In the genomic region with DNA sequence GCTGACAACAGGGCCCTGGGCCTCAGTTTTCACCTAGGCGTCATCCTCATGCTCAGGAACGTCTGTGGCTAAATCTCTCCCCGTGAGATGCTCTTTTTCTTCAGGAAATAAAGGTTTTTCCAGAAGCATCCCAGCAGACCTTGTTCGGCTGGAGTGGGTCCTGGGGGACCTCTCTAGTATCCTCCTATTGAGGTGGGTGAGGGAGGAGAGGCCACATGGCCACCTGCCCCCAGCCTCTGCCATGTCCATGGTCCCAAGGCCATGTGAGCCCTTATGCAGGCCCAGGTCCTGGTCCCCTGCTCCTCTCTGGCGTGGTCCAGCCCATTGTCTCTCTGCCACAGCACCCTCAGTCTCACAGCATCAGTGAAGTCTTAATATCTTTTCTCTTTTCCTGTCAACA, we compare ENCODE assay signal across 23 cellular contexts.
"Had no signal": no experiment of that assay in that cellular context is flagged by ENCODE, and none has a peak within 500 bp of the region (broad histone marks: within the 10 kb centered on the region; RNA-seq: fewer than 3 reads in every experiment).

No MANE protein-coding gene starts in this region.

- DNase-seq: effector CD4-positive, alpha-beta T cell; endodermal cell; erythroblast; foreskin keratinocyte; immature natural killer cell; left cardiac atrium; left ventricle myocardium inferior; mesenchymal stem cell; midbrain; small intestine; stimulated activated CD4-positive, alpha-beta T cell treated with anti-CD3 and anti-CD28 coated beads, Interleukin-4, amount 100 ng/mL, for 1 hour; stimulated activated CD8-positive, alpha-beta memory T cell treated with anti-CD3 and anti-CD28 coated beads, Interleukin-4, amount 100 ng/mL, for 48 hours; transverse colon had no signal

- H3K9me3 Mint-ChIP-seq: immature natural killer cell had no signal

- FAIRE-seq: endothelial cell of umbilical vein, keratinocyte, small intestine, urothelium cell line had no signal

- H3K4me1 Mint-ChIP-seq: endodermal cell had no signal

- H3K36me3 ChIP-seq: transverse colon had no signal

- H3K27ac Mint-ChIP-seq: endodermal cell; stimulated activated memory B cell treated with anti-CD40 and anti-IgM and Interleukin-4, amounts not matched to agents 10 μg/mL and 1 μg/mL and 100 μg/mL, for 72 hours; stimulated activated naive CD8-positive, alpha-beta T cell treated with anti-CD3 and anti-CD28 coated beads, Interleukin-15, Interleukin-2, amounts not matched to agents 100 ng/mL and 50 ng/mL, for 24 hours had no signal

- H3K4me1 ChIP-seq: right atrium auricular region, transverse colon had no signal

- H3K4me3 Mint-ChIP-seq: endodermal cell; immature natural killer cell; natural killer cell treated with Interleukin-12 subunit alpha and Interleukin-12 subunit beta and Interleukin-15 and Interleukin-18, amount 100 ng/mL, for 72 hours; stimulated activated memory B cell treated with anti-CD40 and anti-IgM and Interleukin-4, amounts not matched to agents 10 μg/mL and 1 μg/mL and 100 μg/mL, for 72 hours; stimulated activated naive CD8-positive, alpha-beta T cell treated with anti-CD3 and anti-CD28 coated beads, Interleukin-15, Interleukin-2, amounts not matched to agents 100 ng/mL and 50 ng/mL, for 24 hours had no signal

- H3K4me3 ChIP-seq: coronary artery, left ventricle myocardium inferior, lung, right atrium auricular region, thoracic aorta, transverse colon had no signal

- H3K27me3 ChIP-seq: foreskin keratinocyte, right atrium auricular region, transverse colon had no signal

- H3K9me3 ChIP-seq: thoracic aorta, transverse colon had no signal

- H3K27ac ChIP-seq: coronary artery, foreskin keratinocyte, left ventricle myocardium inferior, right atrium auricular region, thoracic aorta, transverse colon had no signal

- ATAC-seq: foreskin keratinocyte; left cardiac atrium; natural killer cell treated with Interleukin-12 subunit alpha and Interleukin-12 subunit beta and Interleukin-15 and Interleukin-18, amount 100 ng/mL, for 72 hours; stimulated activated memory B cell treated with anti-CD40 and anti-IgM and Interleukin-4, amounts not matched to agents 10 μg/mL and 1 μg/mL and 100 μg/mL, for 72 hours had no signal

- H3K27me3 Mint-ChIP-seq: natural killer cell treated with Interleukin-12 subunit alpha and Interleukin-12 subunit beta and Interleukin-15 and Interleukin-18, amount 100 ng/mL, for 72 hours; stimulated activated memory B cell treated with anti-CD40 and anti-IgM and Interleukin-4, amounts not matched to agents 10 μg/mL and 1 μg/mL and 100 μg/mL, for 72 hours; stimulated activated naive CD8-positive, alpha-beta T cell treated with anti-CD3 and anti-CD28 coated beads, Interleukin-15, Interleukin-2, amounts not matched to agents 100 ng/mL and 50 ng/mL, for 24 hours had no signal
